ENCODE assay signal across 2 cellular contexts in the genomic region with DNA sequence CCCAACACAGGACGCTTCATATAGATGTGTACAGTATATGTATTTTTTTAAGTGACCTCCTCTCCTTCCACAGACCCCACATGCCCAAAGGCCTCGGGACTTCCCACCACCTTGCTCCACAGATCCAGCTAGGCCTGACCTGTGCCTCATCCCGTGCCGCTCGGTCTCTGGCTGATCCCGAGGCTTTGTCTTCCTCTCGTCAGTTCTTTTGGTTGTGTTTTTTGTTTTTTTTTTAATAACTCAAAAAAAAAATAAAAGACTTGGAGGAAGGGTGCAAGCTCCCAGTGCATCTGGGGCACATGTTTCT.
TF ChIP-seq lines count a peak whose summit lies in the region.

No MANE protein-coding gene starts in this region.

TF ChIP-seq in endothelial cell of umbilical vein, 7 proteins besides CTCF, POLR2A, EP300 and RAD21:
- TF ChIP-seq JUN (IDR thresholded peaks at IDR 0.05; ENCODE audit: borderline replicate concordance, insufficient read depth, insufficient read length, low read depth): no peak
- no peak for TF ChIP-seq POLR2AphosphoS5 (IDR thresholded peaks at IDR 0.05; ENCODE audit: insufficient read depth, low read depth, low read length)

TF ChIP-seq in GM23338, 12 proteins besides CTCF, POLR2A, EP300 and RAD21:
- TF ChIP-seq, protein P1, sequence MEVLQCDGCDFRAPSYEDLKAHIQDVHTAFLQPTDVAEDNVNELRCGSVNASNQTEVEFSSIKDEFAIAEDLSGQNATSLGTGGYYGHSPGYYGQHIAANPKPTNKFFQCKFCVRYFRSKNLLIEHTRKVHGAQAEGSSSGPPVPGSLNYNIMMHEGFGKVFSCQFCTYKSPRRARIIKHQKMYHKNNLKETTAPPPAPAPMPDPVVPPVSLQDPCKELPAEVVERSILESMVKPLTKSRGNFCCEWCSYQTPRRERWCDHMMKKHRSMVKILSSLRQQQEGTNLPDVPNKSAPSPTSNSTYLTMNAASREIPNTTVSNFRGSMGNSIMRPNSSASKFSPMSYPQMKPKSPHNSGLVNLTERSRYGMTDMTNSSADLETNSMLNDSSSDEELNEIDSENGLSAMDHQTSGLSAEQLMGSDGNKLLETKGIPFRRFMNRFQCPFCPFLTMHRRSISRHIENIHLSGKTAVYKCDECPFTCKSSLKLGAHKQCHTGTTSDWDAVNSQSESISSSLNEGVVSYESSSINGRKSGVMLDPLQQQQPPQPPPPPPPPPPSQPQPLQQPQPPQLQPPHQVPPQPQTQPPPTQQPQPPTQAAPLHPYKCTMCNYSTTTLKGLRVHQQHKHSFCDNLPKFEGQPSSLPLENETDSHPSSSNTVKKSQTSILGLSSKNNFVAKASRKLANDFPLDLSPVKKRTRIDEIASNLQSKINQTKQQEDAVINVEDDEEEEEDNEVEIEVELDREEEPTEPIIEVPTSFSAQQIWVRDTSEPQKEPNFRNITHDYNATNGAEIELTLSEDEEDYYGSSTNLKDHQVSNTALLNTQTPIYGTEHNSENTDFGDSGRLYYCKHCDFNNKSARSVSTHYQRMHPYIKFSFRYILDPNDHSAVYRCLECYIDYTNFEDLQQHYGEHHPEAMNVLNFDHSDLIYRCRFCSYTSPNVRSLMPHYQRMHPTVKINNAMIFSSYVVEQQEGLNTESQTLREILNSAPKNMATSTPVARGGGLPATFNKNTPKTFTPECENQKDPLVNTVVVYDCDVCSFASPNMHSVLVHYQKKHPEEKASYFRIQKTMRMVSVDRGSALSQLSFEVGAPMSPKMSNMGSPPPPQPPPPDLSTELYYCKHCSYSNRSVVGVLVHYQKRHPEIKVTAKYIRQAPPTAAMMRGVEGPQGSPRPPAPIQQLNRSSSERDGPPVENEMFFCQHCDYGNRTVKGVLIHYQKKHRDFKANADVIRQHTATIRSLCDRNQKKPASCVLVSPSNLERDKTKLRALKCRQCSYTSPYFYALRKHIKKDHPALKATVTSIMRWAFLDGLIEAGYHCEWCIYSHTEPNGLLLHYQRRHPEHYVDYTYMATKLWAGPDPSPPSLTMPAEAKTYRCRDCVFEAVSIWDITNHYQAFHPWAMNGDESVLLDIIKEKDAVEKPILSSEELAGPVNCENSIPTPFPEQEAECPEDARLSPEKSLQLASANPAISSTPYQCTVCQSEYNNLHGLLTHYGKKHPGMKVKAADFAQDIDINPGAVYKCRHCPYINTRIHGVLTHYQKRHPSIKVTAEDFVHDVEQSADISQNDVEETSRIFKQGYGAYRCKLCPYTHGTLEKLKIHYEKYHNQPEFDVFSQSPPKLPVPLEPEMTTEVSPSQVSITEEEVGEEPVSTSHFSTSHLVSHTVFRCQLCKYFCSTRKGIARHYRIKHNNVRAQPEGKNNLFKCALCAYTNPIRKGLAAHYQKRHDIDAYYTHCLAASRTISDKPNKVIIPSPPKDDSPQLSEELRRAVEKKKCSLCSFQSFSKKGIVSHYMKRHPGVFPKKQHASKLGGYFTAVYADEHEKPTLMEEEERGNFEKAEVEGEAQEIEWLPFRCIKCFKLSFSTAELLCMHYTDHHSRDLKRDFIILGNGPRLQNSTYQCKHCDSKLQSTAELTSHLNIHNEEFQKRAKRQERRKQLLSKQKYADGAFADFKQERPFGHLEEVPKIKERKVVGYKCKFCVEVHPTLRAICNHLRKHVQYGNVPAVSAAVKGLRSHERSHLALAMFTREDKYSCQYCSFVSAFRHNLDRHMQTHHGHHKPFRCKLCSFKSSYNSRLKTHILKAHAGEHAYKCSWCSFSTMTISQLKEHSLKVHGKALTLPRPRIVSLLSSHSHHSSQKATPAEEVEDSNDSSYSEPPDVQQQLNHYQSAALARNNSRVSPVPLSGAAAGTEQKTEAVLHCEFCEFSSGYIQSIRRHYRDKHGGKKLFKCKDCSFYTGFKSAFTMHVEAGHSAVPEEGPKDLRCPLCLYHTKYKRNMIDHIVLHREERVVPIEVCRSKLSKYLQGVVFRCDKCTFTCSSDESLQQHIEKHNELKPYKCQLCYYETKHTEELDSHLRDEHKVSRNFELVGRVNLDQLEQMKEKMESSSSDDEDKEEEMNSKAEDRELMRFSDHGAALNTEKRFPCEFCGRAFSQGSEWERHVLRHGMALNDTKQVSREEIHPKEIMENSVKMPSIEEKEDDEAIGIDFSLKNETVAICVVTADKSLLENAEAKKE (CRISPR knock-in tag; IDR thresholded peaks at IDR 0.05): no peak
